In the genomic region with DNA sequence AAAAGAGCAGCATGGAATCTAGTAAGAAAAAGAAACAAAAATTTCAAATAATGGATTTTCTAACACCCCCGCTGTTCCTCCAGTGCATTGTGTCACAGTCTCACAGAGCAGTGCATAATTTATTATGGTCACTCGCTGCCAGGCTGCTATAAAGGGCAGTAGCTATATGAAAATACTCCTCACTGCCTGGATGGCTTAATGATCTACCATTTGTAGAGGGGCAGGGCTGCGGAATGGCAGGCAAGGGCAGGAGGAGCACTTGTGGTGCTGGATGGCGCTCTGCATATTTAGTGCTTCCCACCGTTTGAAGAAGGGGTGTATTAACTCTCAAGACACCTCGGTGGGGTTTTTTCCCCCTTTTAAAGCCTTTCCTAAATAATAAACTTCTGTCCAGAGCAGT, we compare ENCODE assay signal across 1 cellular context.
TF ChIP-seq lines count a peak whose summit lies in the region.

No MANE protein-coding gene starts in this region.

TF ChIP-seq in IMR-90, 13 proteins besides CTCF, POLR2A, EP300 and RAD21 (continued from another document):
- TF ChIP-seq MAFK (IDR thresholded peaks at IDR 0.05; ENCODE audit: low read depth, low read length), result no peak
